8 cellular contexts compared by ENCODE assay signal in genomic region chr19:680287-681028, GRCh38. TPM values are rescaled to one million over a fixed set of nuclear protein-coding genes. Genes with fewer than 3 reads are reported as not detected.
DNase-seq lines count a peak whose midpoint lies in the region; ATAC-seq and TF ChIP-seq lines count a peak whose summit lies in the region.

No MANE protein-coding gene starts in this region.

- H3K4me3 ChIP-seq in right atrium auricular region: peak overlapping the region; percentile 66 to 74
- H3K4me3 ChIP-seq in vagina: peak overlapping the region; percentile 72 to 95

- H3K27me3 Mint-ChIP-seq in T-cell: peaks cover 0 to 10% of the 10 kb centered on the region in 2 donors

- POLR2A ChIA-PET in T-cell (lab: Charles Lee): interaction anchor here in 1 of 2 donors (0.5 to 1.0 kb wide), 2 partner anchors 20 to 595 kb away, joined by 7 to 8 read pairs; partner anchors contain the start of gene FAM174C

- H3K9me3 Mint-ChIP-seq in T-cell: no peaks in the 10 kb centered on the region

- no peaks in the 10 kb centered on the region for H3K27me3 ChIP-seq in right atrium auricular region
- H3K27me3 ChIP-seq in vagina: no peaks in the 10 kb centered on the region

- in situ Hi-C loops in GM13977 (cut with MboI; ENCODE audit: low pct_unique_long_range_greater_than_20kb, low sequenced_read_pairs, unreplicated experiment): no loop called here

- H3K4me1 ChIP-seq in right atrium auricular region: peaks cover 0 to 32% of the 10 kb centered on the region in 2 donors
- peaks cover 37% of the 10 kb centered on the region for H3K4me1 ChIP-seq in vagina

- peak; percentile 100 for DNase-seq in GM13977 (ENCODE audit: low spot score)
- peak; percentile 94 for DNase-seq in NCI-H146 (lab: John Stamatoyannopoulos, UW)
- peak; percentile 96 to 100 (median 100) for DNase-seq in T-cell
- peak; percentile 69 to 100 (median 99) for DNase-seq in amygdala (lab: John Stamatoyannopoulos, UW)
- DNase-seq in right atrium auricular region (ENCODE audit: low spot score): peak; percentile 100
- DNase-seq in putamen (ENCODE audit: low spot score): peak; percentile 98
- peak; percentile 99 for DNase-seq in vagina (ENCODE audit: extremely low spot score in 2 of 2)

- intact Hi-C loops in vagina (cut with DNase I): no loop called here

- TF ChIP-seq POLR2A in vagina (IDR thresholded peaks at IDR 0.05): peak in 1 of 2 donors; percentile 95

- ATAC-seq in HG02884 (IDR thresholded peaks at IDR 0.05; ENCODE audit: unreplicated experiment) (peak; percentile 62), T-cell (replicated peaks in 1 of 4) (peak; percentile 80 to 86 (median 83))

- H3K9me3 ChIP-seq in right atrium auricular region: no peaks in the 10 kb centered on the region
- no peaks in the 10 kb centered on the region for H3K9me3 ChIP-seq in vagina

- H3K4me3 Mint-ChIP-seq in T-cell: peak overlapping the region; percentile 70 to 90 (median 89)

- no peaks in the 10 kb centered on the region for H3K36me3 Mint-ChIP-seq in T-cell

- H3K36me3 ChIP-seq in right atrium auricular region: peaks cover 14% of the 10 kb centered on the region
- no peaks in the 10 kb centered on the region for H3K36me3 ChIP-seq in vagina

- H3K27ac Mint-ChIP-seq in T-cell: peak overlapping the region; percentile 97 to 100

- TF ChIP-seq CTCF in GM13977 (IDR thresholded peaks at IDR 0.05; ENCODE audit: extremely low read depth, insufficient read depth, missing control alignments): peak; percentile 66
- TF ChIP-seq CTCF in right atrium auricular region (IDR thresholded peaks at IDR 0.05): peak; percentile 49 to 59
- peak in 2 of 3 experiments; percentile 16 to 25 for TF ChIP-seq CTCF in vagina (IDR thresholded peaks at IDR 0.05)

- H3K4me1 Mint-ChIP-seq in T-cell: peaks cover 5 to 9% (median 7%) of the 10 kb centered on the region in 3 donors

- CTCF ChIA-PET in T-cell (lab: Charles Lee): interaction anchor here (0.6 to 0.7 kb wide), 2 partner anchors 147 to 992 kb away, joined by 3 to 4 read pairs; partner anchors contain the start of gene AZU1 (in 1 of the 2)

- H3K27ac ChIP-seq in right atrium auricular region (peak overlapping the region; percentile 91 to 100), vagina (peak overlapping the region; percentile 99)

RNA-seq across cellular contexts. Expression of gene FSTL3, which starts 4.3 kb away (rescaled TPM):
- total RNA-seq in T-cell (1 to 10 TPM; 2.0 to 5.3 (median 4.1) TPM), right atrium auricular region (100 to 1,000 TPM in 1 of 2 donors, 10 to 100 TPM in 1; 64.4 to 437 TPM), vagina (129 TPM)

RNA-seq across cellular contexts. Expression of gene PRSS57, which starts 14.8 kb away (rescaled TPM):
- 1 to 10 TPM in 3 of 5 donors, under 1 TPM in 1, not detected in 1; 0.86 to 2.5 (median 1.7) TPM for total RNA-seq in T-cell
- not detected for total RNA-seq in right atrium auricular region
- not detected for total RNA-seq in vagina

RNA-seq across cellular contexts. Expression of gene RNF126, which starts 17.4 kb away (rescaled TPM):
- total RNA-seq in T-cell: 100 to 1,000 TPM in 4 of 5 donors, 10 to 100 TPM in 1; 98.8 to 139 (median 118) TPM
- 10 to 100 TPM; 53.3 to 68.5 TPM for total RNA-seq in right atrium auricular region
- 68.0 TPM for total RNA-seq in vagina

RNA-seq across cellular contexts. Expression of gene PALM, which starts 28.3 kb away (rescaled TPM):
- under 1 TPM in 4 of 5 donors, not detected in 1; 0.19 to 0.57 (median 0.41) TPM for total RNA-seq in T-cell
- total RNA-seq in right atrium auricular region: 10 to 100 TPM; 28.7 to 64.9 TPM
- total RNA-seq in vagina: 40.0 TPM

RNA-seq across cellular contexts. Expression of gene FGF22, which starts 40.8 kb away (rescaled TPM):
- total RNA-seq in T-cell (1 to 10 TPM in 3 of 5 donors, under 1 TPM in 2; 0.35 to 3.9 (median 2.8) TPM), right atrium auricular region (under 1 TPM; 0.35 to 0.37 TPM), vagina (not detected)

Comparison
In these comparisons a context has a peak if more than half of its experiments do, and no peak if none do; other contexts are left out.
1. Peak in every context shown above with its lines: DNase-seq, ATAC-seq, H3K4me3 ChIP-seq and H3K27ac ChIP-seq.
2. RNA of gene FSTL3, which starts 4.3 kb away (total RNA-seq): 64.4 to 437 TPM in right atrium auricular region and 129 TPM in vagina (single experiment); 2.0 to 5.3 TPM in T-cell; every median in the first group is over 10 times any median in the second.